In the genomic region with DNA sequence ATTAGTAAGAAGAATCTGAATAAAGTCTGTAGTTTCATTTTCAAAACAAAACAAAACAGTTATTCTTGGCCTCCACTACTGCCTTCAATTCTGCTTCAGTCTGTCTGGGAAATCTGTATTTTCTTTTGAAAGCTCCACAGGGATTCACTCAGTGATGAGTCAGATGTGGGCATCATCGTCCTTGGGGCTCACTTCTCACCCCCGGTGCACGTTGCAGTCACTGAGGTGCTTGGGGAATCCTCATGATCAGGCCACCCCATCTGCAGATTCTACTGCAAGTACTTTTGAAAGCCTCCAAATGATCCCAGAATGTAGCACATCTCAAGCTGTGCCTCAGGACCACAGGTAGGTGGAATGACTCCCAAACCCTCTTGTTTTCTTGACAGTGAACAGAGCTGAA, we compare ENCODE assay signal across 7 cellular contexts. TPM values are rescaled to one million over a fixed set of nuclear protein-coding genes. Genes with fewer than 3 reads are reported as not detected.
A peak's percentile ranks its signal among the peaks of the same experiment; 100 is the strongest.
DNase-seq lines count a peak whose midpoint lies in the region; ATAC-seq and TF ChIP-seq lines count a peak whose summit lies in the region.

No MANE protein-coding gene starts in this region.

- H3K9me2 ChIP-seq in OCI-LY7 (ENCODE audit: insufficient read depth, low read length), result no peaks in the 10 kb centered on the region

- H3K4me3 ChIP-seq in dorsolateral prefrontal cortex (peak overlapping the region in 1 of 59 donors; percentile 5), rectal smooth muscle tissue (ENCODE audit: low read length) (no peak overlapping the region), OCI-LY7 (ENCODE audit: low read depth, low read length, poor library complexity, severe bottlenecking) (no peak overlapping the region)

- no peak overlapping the region for H2AFZ ChIP-seq in OCI-LY7 (ENCODE audit: low read length)

- peaks cover 52% of the 10 kb centered on the region; the same call in 1 of the 2 replicates for H3K79me2 ChIP-seq in OCI-LY7 (ENCODE audit: insufficient read depth, low read depth, low read length)

- TF ChIP-seq CTCF in dorsolateral prefrontal cortex (IDR thresholded peaks at IDR 0.05 in 54 of 56, conservative IDR thresholded peaks at IDR 0.05 in 2 of 56; ENCODE audit: low read depth in 1 of 56, partially characterized antibody in 56 of 56) (no peak), OCI-LY7 (conservative IDR thresholded peaks at IDR 0.05; ENCODE audit: low read length) (no peak)

- POLR2A ChIA-PET in OCI-LY7 (lab: Charles Lee), result interaction anchor here (0.6 to 13.3 kb wide), 3 partner anchors 8 to 18 kb away, joined by 3 to 158 read pairs (median 9); no protein-coding TSS in a partner anchor

- H3K4me1 ChIP-seq in rectal smooth muscle tissue (ENCODE audit: control insufficient read depth, insufficient read depth, low read length) (peaks cover 24% of the 10 kb centered on the region), OCI-LY7 (ENCODE audit: insufficient read depth, low read length, poor library complexity, severe bottlenecking) (peaks cover 53% of the 10 kb centered on the region)

- BruUV-seq in OCI-LY7 (replicated peaks; lab: Mats Ljungman, UMichigan), result no TSS peak

- H3K4me2 ChIP-seq in OCI-LY7 (ENCODE audit: low read length), result no peak overlapping the region

- H4K20me1 ChIP-seq in OCI-LY7 (ENCODE audit: insufficient read depth, low read length), result no peaks in the 10 kb centered on the region

- no peaks in the 10 kb centered on the region for H3K27me3 ChIP-seq in dorsolateral prefrontal cortex
- H3K27me3 ChIP-seq in rectal smooth muscle tissue (ENCODE audit: control insufficient read depth, insufficient read depth, low read length), result no peaks in the 10 kb centered on the region

- no peaks in the 10 kb centered on the region for H3K36me3 ChIP-seq in rectal smooth muscle tissue (ENCODE audit: control insufficient read depth, insufficient read depth, low read length)
- H3K36me3 ChIP-seq in OCI-LY7 (ENCODE audit: insufficient read depth, low read length), result no peaks in the 10 kb centered on the region; the same call in 1 of the 2 replicates

- peak; percentile 18 for ATAC-seq in GM19455 (IDR thresholded peaks at IDR 0.05; ENCODE audit: unreplicated experiment)
- ATAC-seq in HG02678 (IDR thresholded peaks at IDR 0.05; ENCODE audit: unreplicated experiment), result no peak

- DNase-seq in OCI-M1 (lab: John Stamatoyannopoulos, UW) (peak; percentile 32), dorsolateral prefrontal cortex (no peak), SIG-M5 (lab: John Stamatoyannopoulos, UW) (no peak), OCI-LY7 (ENCODE audit: low spot score) (no peak)

- H3K9me3 ChIP-seq in OCI-LY7 (ENCODE audit: low read length), result no peaks in the 10 kb centered on the region

- intact Hi-C loops in dorsolateral prefrontal cortex (cut with DNase I) (no loop called here), OCI-LY7 (cut with micrococcal nuclease; ENCODE audit: unreplicated experiment) (loop anchor here (10.0 kb wide), 1 partner anchor 324 kb away; a partner anchor contains a TSS)

- H3K27ac ChIP-seq in dorsolateral prefrontal cortex, result peak overlapping the region in 36 of 59 donors; percentile 1 to 90 (median 44)
- peak overlapping the region; percentile 54 for H3K27ac ChIP-seq in rectal smooth muscle tissue (ENCODE audit: low read depth, low read length)
- H3K27ac ChIP-seq in OCI-LY7 (ENCODE audit: low read depth, low read length, poor library complexity, severe bottlenecking), result no peak overlapping the region

- no peak overlapping the region for H3K9ac ChIP-seq in rectal smooth muscle tissue (ENCODE audit: low read length)

- CTCF ChIA-PET in OCI-LY7 (lab: Charles Lee; ENCODE audit: unreplicated experiment), result interaction anchor here (1.4 kb wide), 1 partner anchor 10 kb away, joined by 3 read pairs; no protein-coding TSS in a partner anchor

RNA-seq across cellular contexts. Expression of a gene that starts 34.3 kb away (rescaled TPM):
- total RNA-seq in dorsolateral prefrontal cortex, result 10 to 100 TPM; 37.1 to 95.3 (median 57.4) TPM
- total RNA-seq in OCI-LY7 (2014; rRNA removed; shearing (Covaris generic)), result 18.7 and 20.1 TPM in 2 replicates
- total RNA-seq in OCI-LY7 (2022), result 16.9 and 18.9 TPM in 2 replicates
